1 cellular context compared by ENCODE assay signal in the genomic region with DNA sequence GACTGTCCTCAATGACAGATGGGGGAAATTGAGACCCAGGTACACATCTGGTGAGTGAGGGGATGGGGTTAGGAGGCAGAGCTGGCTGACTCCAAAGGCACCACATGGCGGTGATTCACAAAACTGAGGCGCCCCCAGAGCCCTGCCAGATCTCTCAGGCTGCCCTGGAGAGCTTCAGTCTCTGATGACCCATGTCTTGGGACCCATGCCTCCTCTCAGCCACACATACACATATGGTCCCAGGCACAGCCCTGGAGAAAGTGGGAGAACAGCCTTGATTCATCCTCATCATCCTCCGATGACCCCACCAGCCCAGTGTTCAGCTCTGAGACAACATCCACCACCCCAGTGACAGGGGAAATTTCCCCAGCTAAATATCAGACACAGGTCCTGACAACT.
TF ChIP-seq lines count a peak whose summit lies in the region.

No MANE protein-coding gene starts in this region.

TF ChIP-seq in HepG2, 621 proteins besides CTCF, POLR2A, EP300 and RAD21 (continued from another document):
- TF ChIP-seq ZNF724P (CRISPR knock-in tag; IDR thresholded peaks at IDR 0.05; ENCODE audit: borderline replicate concordance) (no peak), ZBTB34 (CRISPR knock-in tag; IDR thresholded peaks at IDR 0.05) (0 out of 2 replicates have a peak, but pooled peaks have one; percentile 13), FOXM1 (CRISPR knock-in tag; IDR thresholded peaks at IDR 0.05) (no peak), ZNF605 (CRISPR knock-in tag; IDR thresholded peaks at IDR 0.05) (no peak), ZBTB7A (CRISPR knock-in tag; IDR thresholded peaks at IDR 0.05) (0 out of 2 replicates have a peak, but pooled peaks have one; percentile 5), ZNF460 (CRISPR knock-in tag; IDR thresholded peaks at IDR 0.05; ENCODE audit: borderline replicate concordance) (no peak), MZF1 (CRISPR knock-in tag; IDR thresholded peaks at IDR 0.05; ENCODE audit: borderline replicate concordance) (no peak), RFX5 (IDR thresholded peaks at IDR 0.05; ENCODE audit: low read depth, low read length) (no peak), ZNF501 (CRISPR knock-in tag; IDR thresholded peaks at IDR 0.05) (0 out of 2 replicates have a peak, but pooled peaks have one; percentile 10), ZNF598 (CRISPR knock-in tag; IDR thresholded peaks at IDR 0.05; ENCODE audit: borderline replicate concordance) (peak; percentile 63; the same call in 1 of the 2 replicates), ZNF687 (CRISPR knock-in tag; IDR thresholded peaks at IDR 0.05) (peak; percentile 60), ZNF747 (CRISPR knock-in tag; IDR thresholded peaks at IDR 0.05; ENCODE audit: borderline replicate concordance) (no peak), ZNF335 (CRISPR knock-in tag; IDR thresholded peaks at IDR 0.05) (0 out of 2 replicates have a peak, but pooled peaks have one; percentile 14), MTF2 (CRISPR knock-in tag; IDR thresholded peaks at IDR 0.05; ENCODE audit: borderline replicate concordance) (no peak), ZNF281 (CRISPR knock-in tag; IDR thresholded peaks at IDR 0.05; ENCODE audit: borderline replicate concordance) (no peak), KLF13 (CRISPR knock-in tag; IDR thresholded peaks at IDR 0.05) (no peak), FOXC1 (CRISPR knock-in tag; IDR thresholded peaks at IDR 0.05; ENCODE audit: borderline replicate concordance) (no peak), DMAP1 (CRISPR knock-in tag; IDR thresholded peaks at IDR 0.05) (0 out of 2 replicates have a peak, but pooled peaks have one; percentile 3)
